In the genomic region with DNA sequence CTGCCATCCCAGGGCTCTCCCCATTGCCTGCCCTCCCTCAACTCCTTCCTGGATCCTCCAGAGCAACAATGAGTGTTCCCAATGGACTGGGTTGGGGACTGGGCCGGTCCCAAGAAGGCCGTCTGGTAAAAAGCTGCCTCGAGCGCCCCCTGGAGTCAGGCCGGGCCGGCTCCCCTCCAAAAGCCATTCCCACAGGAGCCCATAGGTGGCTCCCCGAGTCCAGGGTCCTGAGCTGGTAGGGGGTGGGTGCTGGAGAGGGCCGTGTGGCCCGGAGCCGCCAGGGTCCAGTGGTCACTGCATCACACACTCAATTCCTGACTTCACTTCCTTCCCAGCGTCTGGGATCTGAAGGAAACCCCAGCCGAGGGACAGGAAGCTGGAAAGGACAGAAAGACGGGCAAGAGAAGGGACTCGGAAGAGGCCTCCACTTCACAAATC, we compare ENCODE assay signal across 1 cellular context.
TF ChIP-seq lines count a peak whose summit lies in the region.

No MANE protein-coding gene starts in this region.

TF ChIP-seq in IMR-90, 13 proteins besides CTCF, POLR2A, EP300 and RAD21:
- TF ChIP-seq SMC3 (IDR thresholded peaks at IDR 0.05; ENCODE audit: low read depth, low read length), result peak; percentile 91
- TF ChIP-seq MAZ (IDR thresholded peaks at IDR 0.05; ENCODE audit: borderline replicate concordance, low read depth, low read length), result peak; percentile 89
- TF ChIP-seq NFE2L2 (IDR thresholded peaks at IDR 0.05; ENCODE audit: low read depth, low read length), result no peak
